In genomic region chr4:10108818-10109783, GRCh38 we compare ENCODE assay signal across 10 cellular contexts. TPM values are rescaled to one million over a fixed set of nuclear protein-coding genes. Genes with fewer than 3 reads are reported as not detected.
DNase-seq lines count a peak whose midpoint lies in the region; ATAC-seq and TF ChIP-seq lines count a peak whose summit lies in the region.
"Had no signal": no experiment of that assay in that cellular context is flagged by ENCODE, and none has a peak within 500 bp of the region (broad histone marks: within the 10 kb centered on the region; RNA-seq: fewer than 3 reads in every experiment).

No MANE protein-coding gene starts in this region.

- H3K36me3 ChIP-seq in left ventricle myocardium inferior = peaks cover 55% of the 10 kb centered on the region

- peak; percentile 23 for DNase-seq in LoVo (ENCODE audit: low spot score)
- peak; percentile 18 for DNase-seq in activated gamma-delta T cell (lab: John Stamatoyannopoulos, UW)
- no peak for DNase-seq in left ventricle myocardium inferior
- no peak for DNase-seq in stimulated activated naive B cell treated with anti-CD40 and anti-IgM and Interleukin-4, amounts not matched to agents 10 μg/mL and 1 μg/mL and 100 μg/mL, for 72 hours
- no peak for DNase-seq in anterior cingulate cortex (lab: John Stamatoyannopoulos, UW)
- DNase-seq in NCI-H774 (lab: John Stamatoyannopoulos, UW) = no peak
- DNase-seq in SHP77 treated with DMSO at 0.1 percent for 48 hours (lab: John Stamatoyannopoulos, UW) = no peak
- no peak for DNase-seq in SW480 (ENCODE audit: low spot score)
- DNase-seq: NCI-H2107 had no signal

- H3K4me1 ChIP-seq in left ventricle myocardium inferior = peaks cover 100% of the 10 kb centered on the region
- H3K4me1 ChIP-seq: parathyroid adenoma had no signal

- no peaks in the 10 kb centered on the region for H3K9me3 Mint-ChIP-seq in stimulated activated naive B cell treated with anti-CD40 and anti-IgM and Interleukin-4, amounts not matched to agents 10 μg/mL and 1 μg/mL and 100 μg/mL, for 72 hours

- peak overlapping the region; percentile 41 to 50 for H3K4me3 Mint-ChIP-seq in stimulated activated naive B cell treated with anti-CD40 and anti-IgM and Interleukin-4, amounts not matched to agents 10 μg/mL and 1 μg/mL and 100 μg/mL, for 72 hours

- H3K36me3 Mint-ChIP-seq in stimulated activated naive B cell treated with anti-CD40 and anti-IgM and Interleukin-4, amounts not matched to agents 10 μg/mL and 1 μg/mL and 100 μg/mL, for 72 hours = peaks cover 69 to 90% of the 10 kb centered on the region in 2 donors

- no peaks in the 10 kb centered on the region for H3K27me3 Mint-ChIP-seq in stimulated activated naive B cell treated with anti-CD40 and anti-IgM and Interleukin-4, amounts not matched to agents 10 μg/mL and 1 μg/mL and 100 μg/mL, for 72 hours

- no peaks in the 10 kb centered on the region for H3K9me3 ChIP-seq in left ventricle myocardium inferior (replicated peaks)

- ATAC-seq in stimulated activated naive B cell treated with anti-CD40 and anti-IgM and Interleukin-4, amounts not matched to agents 10 μg/mL and 1 μg/mL and 100 μg/mL, for 72 hours (replicated peaks) = no peak

- intact Hi-C loops in left ventricle myocardium inferior (cut with micrococcal nuclease) = no loop called here

- peak overlapping the region; percentile 81 for H3K27ac Mint-ChIP-seq in stimulated activated naive B cell treated with anti-CD40 and anti-IgM and Interleukin-4, amounts not matched to agents 10 μg/mL and 1 μg/mL and 100 μg/mL, for 72 hours

- peak overlapping the region; percentile 76 for H3K27ac ChIP-seq in left ventricle myocardium inferior (replicated peaks)
- H3K27ac ChIP-seq: parathyroid adenoma had no signal

- no peak overlapping the region for H3K4me3 ChIP-seq in left ventricle myocardium inferior

- peaks cover 82 to 97% of the 10 kb centered on the region in 2 donors for H3K4me1 Mint-ChIP-seq in stimulated activated naive B cell treated with anti-CD40 and anti-IgM and Interleukin-4, amounts not matched to agents 10 μg/mL and 1 μg/mL and 100 μg/mL, for 72 hours

- no peaks in the 10 kb centered on the region for H3K27me3 ChIP-seq in left ventricle myocardium inferior (ENCODE audit: low read depth)

- TF ChIP-seq CTCF in left ventricle myocardium inferior (IDR thresholded peaks at IDR 0.05; ENCODE audit: borderline replicate concordance) = no peak

RNA-seq across cellular contexts. Expression of gene WDR1, which starts 7.5 kb away (rescaled TPM):
- 157 TPM for total RNA-seq in left ventricle myocardium inferior

Comparison
In these comparisons a context has a peak if more than half of its experiments do, and no peak if none do; other contexts are left out.
1. DNase-seq: peak in LoVo (single experiment) and activated gamma-delta T cell (single experiment); none in left ventricle myocardium inferior (single experiment), stimulated activated naive B cell treated with anti-CD40 and anti-IgM and Interleukin-4, amounts not matched to agents 10 μg/mL and 1 μg/mL and 100 μg/mL, for 72 hours (single experiment), anterior cingulate cortex (0 of 58), NCI-H774 (single experiment), SHP77 treated with DMSO at 0.1 percent for 48 hours (single experiment) and SW480 (single experiment).